Comparison of ENCODE assay signal across 22 cellular contexts in genomic region chr3:48811524-48811923, GRCh38. TPM values are rescaled to one million over a fixed set of nuclear protein-coding genes. Genes with fewer than 3 reads are reported as not detected.
DNase-seq lines count a peak whose midpoint lies in the region; ATAC-seq and TF ChIP-seq lines count a peak whose summit lies in the region.
"Had no signal": no experiment of that assay in that cellular context is flagged by ENCODE, and none has a peak within 500 bp of the region (broad histone marks: within the 10 kb centered on the region; RNA-seq: fewer than 3 reads in every experiment).

No MANE protein-coding gene starts in this region.

- TF ChIP-seq POLR2A in testis (IDR thresholded peaks at IDR 0.05), result no peak

- H3K27me3 Mint-ChIP-seq in activated CD4-positive, alpha-beta T cell treated with anti-CD3 and anti-CD28 coated beads for 36 hours, result no peaks in the 10 kb centered on the region
- no peaks in the 10 kb centered on the region for H3K27me3 Mint-ChIP-seq in activated naive CD8-positive, alpha-beta T cell
- H3K27me3 Mint-ChIP-seq: type B pancreatic cell had no signal

- peaks cover 3% of the 10 kb centered on the region for H3K9me3 Mint-ChIP-seq in activated CD4-positive, alpha-beta T cell treated with anti-CD3 and anti-CD28 coated beads for 36 hours (ENCODE audit: low read depth)
- no peaks in the 10 kb centered on the region for H3K9me3 Mint-ChIP-seq in activated naive CD8-positive, alpha-beta T cell (ENCODE audit: low read depth)
- H3K9me3 Mint-ChIP-seq: type B pancreatic cell had no signal

- H3K36me3 Mint-ChIP-seq in activated CD4-positive, alpha-beta T cell treated with anti-CD3 and anti-CD28 coated beads for 36 hours (ENCODE audit: low read depth), result peaks cover 5% of the 10 kb centered on the region
- peaks cover 2% of the 10 kb centered on the region for H3K36me3 Mint-ChIP-seq in activated naive CD8-positive, alpha-beta T cell

- peaks cover 3% of the 10 kb centered on the region for H3K36me3 ChIP-seq in neutrophil
- no peaks in the 10 kb centered on the region for H3K36me3 ChIP-seq in testis (ENCODE audit: low read depth, missing control alignments)
- H3K36me3 ChIP-seq: BLaER1, heart right ventricle, MG63, right lobe of liver had no signal

- H3K27ac ChIP-seq in neutrophil (peak overlapping the region; percentile 89), testis (no peak overlapping the region)
- H3K27ac ChIP-seq: A549, BLaER1, body of pancreas, coronary artery, right lobe of liver had no signal

- H3K4me1 Mint-ChIP-seq in activated CD4-positive, alpha-beta T cell treated with anti-CD3 and anti-CD28 coated beads for 36 hours, result peaks cover 32% of the 10 kb centered on the region
- H3K4me1 Mint-ChIP-seq in activated naive CD8-positive, alpha-beta T cell (ENCODE audit: low read depth), result peaks cover 37% of the 10 kb centered on the region

- peak overlapping the region; percentile 18 for H3K4me3 Mint-ChIP-seq in activated CD4-positive, alpha-beta T cell treated with anti-CD3 and anti-CD28 coated beads for 36 hours
- peak overlapping the region; percentile 46 for H3K4me3 Mint-ChIP-seq in activated naive CD8-positive, alpha-beta T cell
- H3K4me3 Mint-ChIP-seq: type B pancreatic cell had no signal

- TF ChIP-seq CTCF in neutrophil (IDR thresholded peaks at IDR 0.05) (no peak), testis (IDR thresholded peaks at IDR 0.05) (no peak)

- H3K9me3 ChIP-seq in neutrophil, result no peaks in the 10 kb centered on the region
- no peaks in the 10 kb centered on the region for H3K9me3 ChIP-seq in testis
- H3K9me3 ChIP-seq: A549, BLaER1, body of pancreas, heart right ventricle, MG63, right lobe of liver had no signal

- peak overlapping the region; percentile 77 for H3K27ac Mint-ChIP-seq in activated CD4-positive, alpha-beta T cell treated with anti-CD3 and anti-CD28 coated beads for 36 hours
- peak overlapping the region; percentile 74 for H3K27ac Mint-ChIP-seq in activated naive CD8-positive, alpha-beta T cell
- H3K27ac Mint-ChIP-seq: type B pancreatic cell had no signal

- WGBS in testis, 2 donors, result 50 to 51% methylated on average over 3 of the region's 3 CpGs

- CTCF ChIA-PET in activated CD4-positive, alpha-beta T cell treated with anti-CD3 and anti-CD28 coated beads for 36 hours (lab: Charles Lee), result no interaction called here

- no peak for ATAC-seq in activated CD4-positive, alpha-beta T cell treated with anti-CD3 and anti-CD28 coated beads for 36 hours
- ATAC-seq in GM18517 (IDR thresholded peaks at IDR 0.05; ENCODE audit: unreplicated experiment), result no peak
- no peak for ATAC-seq in HG02571 (IDR thresholded peaks at IDR 0.05; ENCODE audit: unreplicated experiment)
- ATAC-seq: A549, body of pancreas, heart right ventricle, left ventricle myocardium superior had no signal

- H3K4me3 ChIP-seq in neutrophil (ENCODE audit: low read depth in 1 of 2, low read length in 1 of 2) (peak overlapping the region in 1 of 2 experiments; percentile 28), testis (no peak overlapping the region)
- H3K4me3 ChIP-seq: A549, BLaER1, body of pancreas, coronary artery, heart right ventricle, MG63, right lobe of liver had no signal

- intact Hi-C loops in activated CD4-positive, alpha-beta T cell treated with anti-CD3 and anti-CD28 coated beads for 36 hours (cut with DNase I, micrococcal nuclease), result no loop called here
- intact Hi-C loops in testis (cut with DNase I; ENCODE audit: low total_unique reads), result no loop called here

- no peaks in the 10 kb centered on the region for H3K27me3 ChIP-seq in neutrophil
- H3K27me3 ChIP-seq in testis, result no peaks in the 10 kb centered on the region
- H3K27me3 ChIP-seq: BLaER1, body of pancreas, heart right ventricle, MG63, right lobe of liver had no signal

- POLR2A ChIA-PET in activated CD4-positive, alpha-beta T cell treated with anti-CD3 and anti-CD28 coated beads for 36 hours (lab: Charles Lee), result interaction anchor here (0.6 kb wide), 1 partner anchor 275 kb away, joined by 3 read pairs; no protein-coding TSS in a partner anchor

- no peak for DNase-seq in activated CD4-positive, alpha-beta T cell treated with anti-CD3 and anti-CD28 coated beads for 36 hours
- DNase-seq in activated CD4-positive, alpha-beta T cell treated with anti-CD3 and anti-CD28 coated beads for 1 hour, result no peak
- peak; percentile 17 for DNase-seq in NCI-H69 (lab: John Stamatoyannopoulos, UW)
- DNase-seq in testis, result no peak
- DNase-seq: DMS53, heart right ventricle, IMR-90, left ventricle myocardium superior, MG63, NCI-H1436, OCI-M1, right lobe of liver, Right ventricle myocardium superior had no signal

- peaks cover 33 to 44% of the 10 kb centered on the region in 2 experiments for H3K4me1 ChIP-seq in neutrophil (ENCODE audit: control insufficient read depth in 1 of 2, insufficient read depth in 1 of 2, low read depth in 1 of 2, low read length in 1 of 2)
- no peaks in the 10 kb centered on the region for H3K4me1 ChIP-seq in testis
- H3K4me1 ChIP-seq: A549, body of pancreas, right lobe of liver had no signal

RNA-seq across cellular contexts. Expression of gene PRKAR2A, which starts 36.1 kb away (rescaled TPM):
- total RNA-seq in activated CD4-positive, alpha-beta T cell treated with anti-CD3 and anti-CD28 coated beads for 36 hours, result 10 to 100 TPM; 28.7 to 35.2 TPM
- 100 to 1,000 TPM in 1 of 2 donors, 10 to 100 TPM in 1; 52.2 to 150 TPM for total RNA-seq in testis
- polyA plus RNA-seq in testis (ENCODE audit: insufficient read depth, low read depth, low replicate concordance), result 166 TPM
